1 cellular context compared by ENCODE assay signal in the genomic region with DNA sequence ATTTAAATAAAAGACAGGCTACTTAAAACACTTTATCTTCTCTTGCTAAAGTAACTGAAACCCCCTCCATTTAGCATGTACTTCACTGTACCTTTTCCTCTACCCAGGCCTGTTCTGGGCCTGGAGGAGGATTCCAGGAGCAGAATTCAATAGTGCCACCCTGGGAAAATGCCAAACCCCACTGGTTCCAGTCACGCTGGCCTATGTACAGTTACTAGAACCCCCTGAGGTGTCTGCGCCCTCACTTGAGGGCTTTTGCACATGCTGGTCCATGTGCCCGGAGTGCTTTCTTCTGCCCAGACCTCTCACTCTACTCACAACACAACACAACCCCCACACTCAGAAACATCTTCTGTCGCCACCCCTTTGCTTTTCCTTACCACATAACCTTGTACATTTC.
TF ChIP-seq lines count a peak whose summit lies in the region.

No MANE protein-coding gene starts in this region.

TF ChIP-seq in IMR-90, 13 proteins besides CTCF, POLR2A, EP300 and RAD21:
- TF ChIP-seq MXI1 (IDR thresholded peaks at IDR 0.05; ENCODE audit: borderline replicate concordance, low read depth, low read length): no peak
- TF ChIP-seq MAZ (IDR thresholded peaks at IDR 0.05; ENCODE audit: borderline replicate concordance, low read depth, low read length): no peak
- TF ChIP-seq, protein P1, sequence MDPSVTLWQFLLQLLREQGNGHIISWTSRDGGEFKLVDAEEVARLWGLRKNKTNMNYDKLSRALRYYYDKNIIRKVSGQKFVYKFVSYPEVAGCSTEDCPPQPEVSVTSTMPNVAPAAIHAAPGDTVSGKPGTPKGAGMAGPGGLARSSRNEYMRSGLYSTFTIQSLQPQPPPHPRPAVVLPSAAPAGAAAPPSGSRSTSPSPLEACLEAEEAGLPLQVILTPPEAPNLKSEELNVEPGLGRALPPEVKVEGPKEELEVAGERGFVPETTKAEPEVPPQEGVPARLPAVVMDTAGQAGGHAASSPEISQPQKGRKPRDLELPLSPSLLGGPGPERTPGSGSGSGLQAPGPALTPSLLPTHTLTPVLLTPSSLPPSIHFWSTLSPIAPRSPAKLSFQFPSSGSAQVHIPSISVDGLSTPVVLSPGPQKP (IDR thresholded peaks at IDR 0.05; ENCODE audit: borderline replicate concordance, low read depth, low read length): no peak
- TF ChIP-seq CHD1 (IDR thresholded peaks at IDR 0.05; ENCODE audit: low read depth, low read length): no peak
- TF ChIP-seq, protein P2, sequence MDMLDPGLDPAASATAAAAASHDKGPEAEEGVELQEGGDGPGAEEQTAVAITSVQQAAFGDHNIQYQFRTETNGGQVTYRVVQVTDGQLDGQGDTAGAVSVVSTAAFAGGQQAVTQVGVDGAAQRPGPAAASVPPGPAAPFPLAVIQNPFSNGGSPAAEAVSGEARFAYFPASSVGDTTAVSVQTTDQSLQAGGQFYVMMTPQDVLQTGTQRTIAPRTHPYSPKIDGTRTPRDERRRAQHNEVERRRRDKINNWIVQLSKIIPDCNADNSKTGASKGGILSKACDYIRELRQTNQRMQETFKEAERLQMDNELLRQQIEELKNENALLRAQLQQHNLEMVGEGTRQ (IDR thresholded peaks at IDR 0.05; ENCODE audit: low read depth, low read length): no peak
- no peak for TF ChIP-seq MAFK (IDR thresholded peaks at IDR 0.05; ENCODE audit: low read depth, low read length)
- TF ChIP-seq FOS (IDR thresholded peaks at IDR 0.05; ENCODE audit: low read depth, low read length): no peak
- no peak for TF ChIP-seq SMC3 (IDR thresholded peaks at IDR 0.05; ENCODE audit: low read depth, low read length)
- no peak for TF ChIP-seq RFX5 (IDR thresholded peaks at IDR 0.05; ENCODE audit: low read depth, low read length)
- TF ChIP-seq NFE2L2 (IDR thresholded peaks at IDR 0.05; ENCODE audit: low read depth, low read length): no peak
- no peak for TF ChIP-seq BHLHE40 (IDR thresholded peaks at IDR 0.05; ENCODE audit: low read depth, low read length)
- no peak for TF ChIP-seq RCOR1 (IDR thresholded peaks at IDR 0.05; ENCODE audit: insufficient replicate concordance, low read length)
- no peak for TF ChIP-seq CEBPB (IDR thresholded peaks at IDR 0.05; ENCODE audit: low read depth, low read length)
